Comparison of ENCODE assay signal across 18 cellular contexts in genomic region chr1:21378705-21379494, GRCh38.
DNase-seq lines count a peak whose midpoint lies in the region; ATAC-seq, FAIRE-seq and TF ChIP-seq lines count a peak whose summit lies in the region.
"Had no signal": no experiment of that assay in that cellular context is flagged by ENCODE, and none has a peak within 500 bp of the region (broad histone marks: within the 10 kb centered on the region; RNA-seq: fewer than 3 reads in every experiment).

No MANE protein-coding gene starts in this region.

- H3K4me3 ChIP-seq in keratinocyte (ENCODE audit: control insufficient read depth in 2 of 3, extremely low read depth in 1 of 3, insufficient read depth in 2 of 3, low read depth in 1 of 3, low read length in 3 of 3) (no peak overlapping the region), transverse colon (no peak overlapping the region), SJCRH30 (no peak overlapping the region)
- H3K4me3 ChIP-seq: lower lobe of right lung had no signal

- peak overlapping the region; percentile 21 for H2AFZ ChIP-seq in keratinocyte (ENCODE audit: control insufficient read depth, low read length)

- H3K27ac ChIP-seq in keratinocyte (ENCODE audit: control insufficient read depth, insufficient read depth, low read length) (no peak overlapping the region), transverse colon (no peak overlapping the region), SJCRH30 (no peak overlapping the region)
- H3K27ac ChIP-seq: lower lobe of right lung had no signal

- H3K36me3 Mint-ChIP-seq in Calu3 (ENCODE audit: insufficient read depth, unreplicated experiment) = no peaks in the 10 kb centered on the region
- H3K36me3 Mint-ChIP-seq: IgD-negative memory B cell had no signal

- H3K4me2 ChIP-seq in keratinocyte (ENCODE audit: control insufficient read depth, extremely low read depth, insufficient read depth, low read depth, low read length) = peak overlapping the region; percentile 7

- H3K79me2 ChIP-seq in keratinocyte (ENCODE audit: control insufficient read depth, insufficient read depth, low read length) = no peaks in the 10 kb centered on the region

- H3K9ac ChIP-seq in keratinocyte (ENCODE audit: control insufficient read depth, extremely low read depth, insufficient read depth, low read length) = no peak overlapping the region

- dilution Hi-C loops in keratinocyte (cut with MboI; ENCODE audit: extremely low pct_ligation_motif_present, low sequenced_read_pairs) = no loop called here

- H4K20me1 ChIP-seq in keratinocyte (ENCODE audit: control insufficient read depth, extremely low read depth, insufficient read depth, low read length) = no peaks in the 10 kb centered on the region

- DNase-seq in Calu3 = peak; percentile 72
- peak; percentile 67 for DNase-seq in RPMI7951 (ENCODE audit: low read depth)
- no peak for DNase-seq in keratinocyte (ENCODE audit: low read depth, low spot score)
- DNase-seq in transverse colon = no peak
- no peak for DNase-seq in SJCRH30
- no peak for DNase-seq in NCI-H146 treated with DMSO at 0.1 percent for 48 hours (lab: John Stamatoyannopoulos, UW; ENCODE audit: unreplicated experiment)
- DNase-seq: activated naive CD8-positive, alpha-beta T cell treated with anti-CD3 and anti-CD28 coated beads, Interleukin-2, amount 50 U/mL, for 24 hours; activated T-cell treated with anti-CD3 and anti-CD28 coated beads, Interleukin-2, amount 50 U/mL, for 24 hours; lower lobe of right lung; NCI-H1694 treated with DMSO at 0.1 percent for 48 hours; right cardiac atrium; stimulated activated CD4-positive, alpha-beta T cell treated with anti-CD3 and anti-CD28 coated beads, Interleukin-4, amount 100 ng/mL, for 1 hour had no signal

- H3K9me3 ChIP-seq in keratinocyte (ENCODE audit: control insufficient read depth, low read depth, low read length) (peaks cover 1% of the 10 kb centered on the region), transverse colon (peaks cover 0 to 4% of the 10 kb centered on the region in 2 donors), SJCRH30 (replicated peaks) (peaks cover 8% of the 10 kb centered on the region; the same call in 1 of the 2 replicates)

- H3K27me3 ChIP-seq in keratinocyte (ENCODE audit: control insufficient read depth, extremely low read depth, insufficient read depth, low read length) (no peaks in the 10 kb centered on the region), transverse colon (peaks cover 11% of the 10 kb centered on the region), SJCRH30 (no peaks in the 10 kb centered on the region)

- H3K36me3 ChIP-seq in keratinocyte (ENCODE audit: control insufficient read depth in 2 of 2, extremely low read depth in 1 of 2, insufficient read depth in 2 of 2, low read length in 2 of 2) = no peaks in the 10 kb centered on the region
- H3K36me3 ChIP-seq in transverse colon = no peaks in the 10 kb centered on the region
- H3K36me3 ChIP-seq in SJCRH30 = no peaks in the 10 kb centered on the region
- H3K36me3 ChIP-seq: lower lobe of right lung had no signal

- H3K9me1 ChIP-seq in keratinocyte (ENCODE audit: control insufficient read depth, extremely low read depth, insufficient read depth, low read length) = no peaks in the 10 kb centered on the region

- peak overlapping the region; percentile 89 for H3K27ac Mint-ChIP-seq in Calu3 (ENCODE audit: unreplicated experiment)
- H3K27ac Mint-ChIP-seq: activated naive CD8-positive, alpha-beta T cell treated with anti-CD3 and anti-CD28 coated beads, Interleukin-2, amount 50 U/mL, for 24 hours; activated T-cell treated with anti-CD3 and anti-CD28 coated beads, Interleukin-2, amount 50 U/mL, for 24 hours; B cell; IgD-negative memory B cell had no signal

- TF ChIP-seq EP300 in Ishikawa (IDR thresholded peaks at IDR 0.05; ENCODE audit: borderline replicate concordance) = peak; percentile 60; the same call in 1 of the 2 replicates
- no peak for TF ChIP-seq EP300 in transverse colon (IDR thresholded peaks at IDR 0.05; ENCODE audit: low read depth)

- no peak for TF ChIP-seq CTCF in Calu3 (IDR thresholded peaks at IDR 0.05; ENCODE audit: unreplicated experiment)
- no peak for TF ChIP-seq CTCF in keratinocyte (optimal IDR thresholded peaks at IDR 0.05 in 1 of 3, IDR thresholded peaks at IDR 0.05 in 1 of 3, conservative IDR thresholded peaks at IDR 0.05 in 1 of 3; ENCODE audit: extremely low read depth in 1 of 3, insufficient read depth in 2 of 3, low read length in 3 of 3)
- TF ChIP-seq CTCF in transverse colon (IDR thresholded peaks at IDR 0.05) = no peak

- intact Hi-C loops in Calu3 (cut with micrococcal nuclease; ENCODE audit: unreplicated experiment) = no loop called here
- intact Hi-C loops in transverse colon (cut with DNase I; ENCODE audit: low total_unique reads) = no loop called here

- in situ Hi-C loops in transverse colon (cut with MboI; ENCODE audit: low pct_ligation_motif_present in 1 of 4, low pct_unique_long_range_greater_than_20kb in 1 of 4, low sequenced_read_pairs in 3 of 4) = no loop called here

- TF ChIP-seq POLR2A in transverse colon (IDR thresholded peaks at IDR 0.05) = no peak

- H3K4me1 Mint-ChIP-seq in Calu3 (ENCODE audit: low read depth, unreplicated experiment) = peaks cover 34% of the 10 kb centered on the region

- no peak for ATAC-seq in HG03175 (IDR thresholded peaks at IDR 0.05; ENCODE audit: unreplicated experiment)
- ATAC-seq: activated naive CD8-positive, alpha-beta T cell treated with anti-CD3 and anti-CD28 coated beads, Interleukin-2, amount 50 U/mL, for 24 hours; lower lobe of right lung; right cardiac atrium had no signal

- H3K27me3 Mint-ChIP-seq in Calu3 (ENCODE audit: unreplicated experiment) = no peaks in the 10 kb centered on the region

- peak overlapping the region; percentile 2 for H3K4me3 Mint-ChIP-seq in Calu3 (ENCODE audit: low read depth, unreplicated experiment)
- H3K4me3 Mint-ChIP-seq: activated naive CD8-positive, alpha-beta T cell treated with anti-CD3 and anti-CD28 coated beads, Interleukin-2, amount 50 U/mL, for 24 hours; activated T-cell treated with anti-CD3 and anti-CD28 coated beads, Interleukin-2, amount 50 U/mL, for 24 hours; B cell; IgD-negative memory B cell had no signal

- BruUV-seq in Calu3 (replicated peaks; lab: Mats Ljungman, UMichigan) = no TSS peak

- FAIRE-seq in keratinocyte (lab: Jason Lieb, UNC) = peak; percentile 32
- FAIRE-seq: endothelial cell of umbilical vein, GM19239 had no signal

- H3K4me1 ChIP-seq in keratinocyte (ENCODE audit: control insufficient read depth, extremely low read depth, insufficient read depth, low read length) = peaks cover 2% of the 10 kb centered on the region
- H3K4me1 ChIP-seq in transverse colon = no peaks in the 10 kb centered on the region
- no peaks in the 10 kb centered on the region for H3K4me1 ChIP-seq in SJCRH30
- H3K4me1 ChIP-seq: lower lobe of right lung had no signal

- peaks cover 5% of the 10 kb centered on the region for H3K9me3 Mint-ChIP-seq in Calu3 (ENCODE audit: low read depth, unreplicated experiment)

- CTCF ChIA-PET in Calu3 (lab: Charles Lee) = interaction anchor here (0.6 to 1.5 kb wide), 6 partner anchors 9 to 656 kb away, joined by 3 to 6 read pairs (median 4); no protein-coding TSS in a partner anchor

- WGBS in transverse colon (ENCODE audit: low coverage in 1 of 2), 2 donors = 76 to 81% methylated on average over 7 to 9 of the region's 9 CpGs

- no peak for TF ChIP-seq RAD21 in Ishikawa (IDR thresholded peaks at IDR 0.05; ENCODE audit: low read depth)

TF ChIP-seq in Ishikawa, 13 proteins besides CTCF, POLR2A, EP300 and RAD21 (continues in another document):
- TF ChIP-seq FOXM1 (IDR thresholded peaks at IDR 0.05; ENCODE audit: borderline replicate concordance, low read depth) (no peak), REST (IDR thresholded peaks at IDR 0.05; ENCODE audit: low read depth) (no peak), CEBPB (IDR thresholded peaks at IDR 0.05) (no peak), USF1 (IDR thresholded peaks at IDR 0.05) (peak; percentile 61), YY1 (IDR thresholded peaks at IDR 0.05; ENCODE audit: low read depth) (0 out of 2 replicates have a peak, but pooled peaks have one; percentile 9), MAX (IDR thresholded peaks at IDR 0.05) (peak; percentile 32; the same call in 1 of the 2 replicates), EGR1 (IDR thresholded peaks at IDR 0.05) (no peak), CREB1 (IDR thresholded peaks at IDR 0.05; ENCODE audit: low read depth) (no peak), NFIC (IDR thresholded peaks at IDR 0.05) (peak; percentile 79), TAF1 (IDR thresholded peaks at IDR 0.05; ENCODE audit: low read depth) (no peak)

Comparison
In these comparisons a context has a peak if more than half of its experiments do, and no peak if none do; other contexts are left out.
1. DNase-seq: peak in Calu3 (single experiment) and RPMI7951 (single experiment); none in keratinocyte (single experiment), transverse colon (single experiment), SJCRH30 (0 of 2) and NCI-H146 treated with DMSO at 0.1 percent for 48 hours (single experiment).